Comparison of ENCODE assay signal across 8 cellular contexts in the genomic region with DNA sequence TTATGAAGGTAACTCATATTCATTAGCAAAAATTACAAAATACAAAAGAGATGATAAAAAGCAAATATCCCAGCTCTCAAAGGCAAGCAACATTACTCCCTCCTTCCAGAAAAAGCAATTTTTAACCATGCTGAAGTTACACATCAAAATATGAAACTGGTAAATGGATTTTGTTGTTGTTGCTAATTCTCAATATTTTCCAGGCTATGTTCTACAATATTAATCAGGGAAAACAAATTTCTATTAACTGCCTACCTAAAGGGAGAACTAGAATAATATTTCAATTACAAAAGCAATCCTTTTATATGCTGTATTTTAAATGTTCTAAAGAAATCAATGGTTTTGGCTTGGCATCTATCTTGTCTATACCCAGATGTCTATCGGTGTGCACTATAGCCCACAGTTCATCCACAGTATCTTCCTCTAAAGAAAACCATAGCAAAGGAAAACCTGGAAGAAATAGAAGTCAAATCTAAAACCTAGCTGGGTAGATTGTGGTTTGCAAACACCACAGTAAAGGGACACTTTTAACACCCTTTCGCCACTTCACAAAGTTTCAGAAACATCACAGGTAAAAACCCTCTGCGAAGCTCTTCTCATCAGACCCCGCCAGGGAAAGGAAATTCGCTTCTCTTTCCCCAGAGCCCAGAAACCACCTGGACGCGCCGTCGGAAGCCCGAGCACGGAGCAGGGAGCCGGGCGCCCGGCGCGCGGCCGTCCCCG. TPM values are rescaled to one million over a fixed set of nuclear protein-coding genes. Genes with fewer than 3 reads are reported as not detected.
A peak's percentile ranks its signal among the peaks of the same experiment; 100 is the strongest.
DNase-seq lines count a peak whose midpoint lies in the region; ATAC-seq and TF ChIP-seq lines count a peak whose summit lies in the region.

No MANE protein-coding gene starts in this region.

- H2BK15ac ChIP-seq in H9 (ENCODE audit: low read depth, low read length): no peak overlapping the region; the same call in 1 of the 2 replicates

- no peak overlapping the region for H4K91ac ChIP-seq in H9 (ENCODE audit: insufficient read length, low read depth, low read length)

- no peak overlapping the region for H3K27ac Mint-ChIP-seq in H9

- TF ChIP-seq CTCF in GM12864 (IDR thresholded peaks at IDR 0.05; ENCODE audit: low read depth, low read length, missing control alignments): no peak
- no peak for TF ChIP-seq CTCF in H9 (conservative IDR thresholded peaks at IDR 0.05)

- no peak overlapping the region for H3K14ac ChIP-seq in H9 (ENCODE audit: insufficient read depth, low read length)

- peak overlapping the region; percentile 25 for H2BK120ac ChIP-seq in H9 (ENCODE audit: low read depth, low read length, poor library complexity, severe bottlenecking)

- H3K4me3 Mint-ChIP-seq in H9: peak overlapping the region; percentile 80 to 88

- no peak overlapping the region for H4K8ac ChIP-seq in H9 (replicated peaks; ENCODE audit: insufficient read length, low read depth, low read length)

- DNase-seq in GM12864 (ENCODE audit: low read depth): no peak
- DNase-seq in H9: no peak
- peak in 3 of 5 experiments; percentile 9 to 57 (median 13) for DNase-seq in T-helper 2 cell
- DNase-seq in foreskin melanocyte: no peak
- DNase-seq in NCI-H524 treated with DMSO at 0.1 percent for 48 hours (lab: John Stamatoyannopoulos, UW): no peak

- H3K23me2 ChIP-seq in H9 (ENCODE audit: insufficient read length, low read depth, low read length, poor library complexity, severe bottlenecking): peaks cover 3% of the 10 kb centered on the region

- WGBS in H9 (ENCODE audit: extremely low coverage, insufficient read length, low lambda C conversion rate): no CpG with 5 or more reads among the region's 19 CpGs

- no peak overlapping the region for H3K23ac ChIP-seq in H9 (ENCODE audit: insufficient read length, low read depth, low read length)

- H3K27ac ChIP-seq in H9 (ENCODE audit: insufficient read length, low read depth, low read length) (no peak overlapping the region), subcutaneous abdominal adipose tissue (ENCODE audit: low read depth, low read length) (peak overlapping the region; percentile 25)

- no peaks in the 10 kb centered on the region for H3K36me3 Mint-ChIP-seq in H9 (ENCODE audit: insufficient read depth in 1 of 3, low read depth in 3 of 3)

- H3K18ac ChIP-seq in H9 (ENCODE audit: insufficient read length, low read depth, low read length): no peak overlapping the region

- no peaks in the 10 kb centered on the region for H3K79me1 ChIP-seq in H9 (ENCODE audit: insufficient read depth, low read depth, low read length, poor library complexity, severe bottlenecking)

- H3K79me2 ChIP-seq in H9 (ENCODE audit: insufficient read depth, low read length): no peaks in the 10 kb centered on the region; the same call in 1 of the 2 replicates

- H2AFZ ChIP-seq in H9 (ENCODE audit: low read length): no peak overlapping the region

- H3K9me3 Mint-ChIP-seq in H9: no peaks in the 10 kb centered on the region

- no peak overlapping the region for H3K56ac ChIP-seq in H9 (ENCODE audit: insufficient read length, low read depth, low read length)

- peaks cover 6% of the 10 kb centered on the region; the same call in 1 of the 2 replicates for H3K27me3 Mint-ChIP-seq in H9 (ENCODE audit: low read depth)

- peaks cover 33 to 41% of the 10 kb centered on the region in 2 experiments for H3K4me1 Mint-ChIP-seq in H9

- no peak overlapping the region for H3K4ac ChIP-seq in H9 (ENCODE audit: low read depth, low read length)

- H3K27me3 ChIP-seq in H9 (ENCODE audit: insufficient read depth, low read length) (no peaks in the 10 kb centered on the region), subcutaneous abdominal adipose tissue (ENCODE audit: control insufficient read depth in 5 of 5, insufficient read depth in 4 of 5, low read length in 5 of 5) (peaks cover 0 to 17% (median 0%) of the 10 kb centered on the region in 5 donors)

- H2BK5ac ChIP-seq in H9 (ENCODE audit: insufficient read length, low read length): no peak overlapping the region

- H3K9ac ChIP-seq in H9 (ENCODE audit: extremely low read depth, insufficient read length, low read length): peak overlapping the region; percentile 13
- H3K9ac ChIP-seq in subcutaneous abdominal adipose tissue (ENCODE audit: low read length in 5 of 5): peak overlapping the region in 3 of 5 donors; percentile 24 to 62 (median 51)

- H4K5ac ChIP-seq in H9 (ENCODE audit: insufficient read length, low read depth, low read length): no peak overlapping the region

- H2BK20ac ChIP-seq in H9 (ENCODE audit: low read depth, low read length, poor library complexity, severe bottlenecking): no peak overlapping the region

- no peak overlapping the region for H2AK5ac ChIP-seq in H9 (ENCODE audit: insufficient read length, low read length)

- H3T11ph ChIP-seq in H9 (ENCODE audit: low read length): no peak overlapping the region

- H3K9me3 ChIP-seq in H9 (ENCODE audit: control insufficient read depth, low read depth, low read length): no peaks in the 10 kb centered on the region
- H3K9me3 ChIP-seq in subcutaneous abdominal adipose tissue (ENCODE audit: control insufficient read depth in 5 of 5, low read length in 5 of 5): peaks cover 0 to 5% (median 0%) of the 10 kb centered on the region in 5 donors

- H3K4me1 ChIP-seq in H9 (ENCODE audit: insufficient read depth, low read length) (peaks cover 2% of the 10 kb centered on the region; the same call in 1 of the 2 replicates), subcutaneous abdominal adipose tissue (ENCODE audit: control insufficient read depth in 5 of 5, insufficient read depth in 5 of 5, low read length in 5 of 5) (peaks cover 0 to 18% (median 12%) of the 10 kb centered on the region in 5 donors)

- H3K4me2 ChIP-seq in H9 (ENCODE audit: insufficient read depth, insufficient read length, low read length): peak overlapping the region; percentile 84

- H3K4me3 ChIP-seq in GM12864 (ENCODE audit: low read depth, low read length) (peak overlapping the region; percentile 67; the same call in 1 of the 2 replicates), iPS-11a (ENCODE audit: low read depth, low read length) (peak overlapping the region; percentile 78), subcutaneous abdominal adipose tissue (ENCODE audit: low read depth in 1 of 5, low read length in 5 of 5) (peak overlapping the region in 4 of 5 donors; percentile 54 to 68 (median 61))

- H3K36me3 ChIP-seq in subcutaneous abdominal adipose tissue (ENCODE audit: control insufficient read depth in 5 of 5, insufficient read depth in 5 of 5, low read length in 5 of 5): no peaks in the 10 kb centered on the region

- no peak for ATAC-seq in HG03378 (IDR thresholded peaks at IDR 0.05; ENCODE audit: unreplicated experiment)

- H4K20me1 ChIP-seq in H9 (ENCODE audit: control insufficient read depth, insufficient read depth, insufficient read length): no peaks in the 10 kb centered on the region

- no peak overlapping the region for H2BK12ac ChIP-seq in H9 (ENCODE audit: insufficient read length, low read depth, low read length)

RNA-seq across cellular contexts. Expression of a gene that starts 32.0 kb away (rescaled TPM):
- total RNA-seq in H9 (2021): 16.2 and 16.4 TPM in 2 replicates

Comparison
In these comparisons a context has a peak if more than half of its experiments do, and no peak if none do; other contexts are left out.
1. DNase-seq: peak in T-helper 2 cell (3 of 5); none in GM12864 (single experiment), H9 (single experiment), foreskin melanocyte (single experiment) and NCI-H524 treated with DMSO at 0.1 percent for 48 hours (single experiment).
2. Peak in every context shown above with its lines, with median percentiles within 50 percentile points of each other: H3K4me3 ChIP-seq.